In the genomic region with DNA sequence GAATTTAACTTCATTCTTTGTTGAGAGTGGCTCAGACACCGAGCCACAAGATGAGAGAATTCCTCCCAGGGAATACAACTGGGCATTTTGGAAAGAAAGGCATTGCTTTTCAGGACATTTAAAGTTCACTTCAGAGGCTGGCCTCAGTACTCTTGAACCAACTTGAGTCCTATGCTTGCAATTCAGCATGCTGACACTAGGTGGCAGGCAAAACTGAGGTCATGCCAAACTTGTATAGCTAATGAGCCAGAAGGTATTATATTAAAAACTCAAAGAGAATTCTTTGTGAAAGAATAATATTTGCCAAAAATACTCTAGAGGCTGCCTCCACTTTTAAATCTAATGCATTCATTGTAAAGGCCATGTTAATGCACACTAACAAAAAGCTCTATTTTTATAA, we compare ENCODE assay signal across 8 cellular contexts.
DNase-seq lines count a peak whose midpoint lies in the region; ATAC-seq and TF ChIP-seq lines count a peak whose summit lies in the region.

No MANE protein-coding gene starts in this region.

- H3K79me2 ChIP-seq in PC-9 (ENCODE audit: low read depth) (no peaks in the 10 kb centered on the region), fibroblast of lung (ENCODE audit: control insufficient read depth, insufficient read depth, low read length) (no peaks in the 10 kb centered on the region)

- H3K9me2 ChIP-seq in PC-9 (ENCODE audit: insufficient read depth) = no peaks in the 10 kb centered on the region

- CTCF ChIA-PET in PC-9 (lab: Charles Lee) = no interaction called here

- H3K9me3 ChIP-seq in PC-9 (ENCODE audit: insufficient read depth, low read depth) = peaks cover 8% of the 10 kb centered on the region; the same call in 1 of the 2 replicates
- H3K9me3 ChIP-seq in fibroblast of lung (ENCODE audit: control insufficient read depth, insufficient read depth, low read depth, low read length) = no peaks in the 10 kb centered on the region
- H3K9me3 ChIP-seq in thoracic aorta = no peaks in the 10 kb centered on the region

- no peaks in the 10 kb centered on the region for H3K27me3 ChIP-seq in PC-9 (ENCODE audit: insufficient read depth, low read depth)
- H3K27me3 ChIP-seq in fibroblast of lung (ENCODE audit: control insufficient read depth, insufficient read depth, low read length) = no peaks in the 10 kb centered on the region
- no peaks in the 10 kb centered on the region for H3K27me3 ChIP-seq in thoracic aorta (replicated peaks; ENCODE audit: insufficient read depth)

- intact Hi-C loops in PC-9 (cut with micrococcal nuclease; ENCODE audit: unreplicated experiment) = no loop called here

- H3K4me2 ChIP-seq in PC-9 (no peak overlapping the region), fibroblast of lung (ENCODE audit: extremely low read depth, insufficient read depth, low read length) (no peak overlapping the region)

- H3K27me3 Mint-ChIP-seq in activated T-cell treated with anti-CD3 and anti-CD28 coated beads, Interleukin-2, amount 50 U/mL, for 24 hours = peaks cover 6% of the 10 kb centered on the region

- no peaks in the 10 kb centered on the region for H3F3A ChIP-seq in PC-9 (ENCODE audit: insufficient read depth, low read depth)

- TF ChIP-seq CTCF in PC-9 (conservative IDR thresholded peaks at IDR 0.05) = peak; percentile 77
- TF ChIP-seq CTCF in fibroblast of lung (conservative IDR thresholded peaks at IDR 0.05 in 1 of 2, IDR thresholded peaks at IDR 0.05 in 1 of 2; ENCODE audit: low read depth in 1 of 2, low read length in 2 of 2) = peak; percentile 56 to 68
- TF ChIP-seq CTCF in thoracic aorta (IDR thresholded peaks at IDR 0.05) = peak; percentile 38

- H3K4me1 Mint-ChIP-seq in activated T-cell treated with anti-CD3 and anti-CD28 coated beads, Interleukin-2, amount 50 U/mL, for 24 hours (ENCODE audit: low read depth) = no peaks in the 10 kb centered on the region

- H3K4me3 Mint-ChIP-seq in activated T-cell treated with anti-CD3 and anti-CD28 coated beads, Interleukin-2, amount 50 U/mL, for 24 hours = no peak overlapping the region

- DNase-seq in activated T-cell treated with anti-CD3 and anti-CD28 coated beads, Interleukin-2, amount 50 U/mL, for 24 hours = peak; percentile 34
- no peak for DNase-seq in activated T-cell treated with anti-CD3 and anti-CD28 coated beads, Interleukin-2, amount 50 U/mL, for 1 hour
- no peak for DNase-seq in PC-9
- peak in 1 of 2 donors; percentile 20 for DNase-seq in fibroblast of lung (ENCODE audit: low read depth in 2 of 2)
- no peak for DNase-seq in thoracic aorta (ENCODE audit: low spot score)
- no peak for DNase-seq in NCI-H446 treated with DMSO at 0.1 percent for 48 hours (lab: John Stamatoyannopoulos, UW)

- H3K27ac ChIP-seq in PC-9 (no peak overlapping the region), fibroblast of lung (ENCODE audit: insufficient read depth, low read length) (no peak overlapping the region), thoracic aorta (no peak overlapping the region)

- H3K9me3 Mint-ChIP-seq in activated T-cell treated with anti-CD3 and anti-CD28 coated beads, Interleukin-2, amount 50 U/mL, for 24 hours = peaks cover 7% of the 10 kb centered on the region

- no peaks in the 10 kb centered on the region for H3K36me3 Mint-ChIP-seq in activated T-cell treated with anti-CD3 and anti-CD28 coated beads, Interleukin-2, amount 50 U/mL, for 24 hours (ENCODE audit: low read depth)

- H4K20me1 ChIP-seq in PC-9 (ENCODE audit: insufficient read depth) = no peaks in the 10 kb centered on the region
- H4K20me1 ChIP-seq in fibroblast of lung (ENCODE audit: control insufficient read depth, extremely low read depth, insufficient read depth, low read length) = no peaks in the 10 kb centered on the region

- H3K4me1 ChIP-seq in PC-9 (replicated peaks; ENCODE audit: insufficient read depth) (no peaks in the 10 kb centered on the region), fibroblast of lung (ENCODE audit: control insufficient read depth, extremely low read depth, insufficient read depth, low read length) (no peaks in the 10 kb centered on the region), thoracic aorta (ENCODE audit: control insufficient read depth in 1 of 2, low read depth in 2 of 2) (peaks cover 5 to 7% of the 10 kb centered on the region in 2 donors)

- no peak overlapping the region for H2AFZ ChIP-seq in PC-9
- H2AFZ ChIP-seq in fibroblast of lung (ENCODE audit: low read length) = no peak overlapping the region

- H3K9ac ChIP-seq in fibroblast of lung (ENCODE audit: insufficient read depth, low read length) = no peak overlapping the region

- H3K36me3 ChIP-seq in PC-9 (ENCODE audit: low read depth) = no peaks in the 10 kb centered on the region
- no peaks in the 10 kb centered on the region for H3K36me3 ChIP-seq in fibroblast of lung (ENCODE audit: control insufficient read depth, insufficient read depth, low read length)
- H3K36me3 ChIP-seq in thoracic aorta = no peaks in the 10 kb centered on the region

- H3K27ac Mint-ChIP-seq in activated T-cell treated with anti-CD3 and anti-CD28 coated beads, Interleukin-2, amount 50 U/mL, for 24 hours = no peak overlapping the region

- POLR2A ChIA-PET in PC-9 (lab: Charles Lee; ENCODE audit: unreplicated experiment) = no interaction called here

- BruUV-seq in PC-9 (replicated peaks; lab: Mats Ljungman, UMichigan) = no TSS peak

- no peak for ATAC-seq in thoracic aorta (ENCODE audit: insufficient number of reproducible peaks, low FRiP score, low read depth)
- no peak for ATAC-seq in GM21737 (IDR thresholded peaks at IDR 0.05; ENCODE audit: unreplicated experiment)
- no peak for ATAC-seq in GM18511 (IDR thresholded peaks at IDR 0.05; ENCODE audit: unreplicated experiment)

- no peak overlapping the region for H3K4me3 ChIP-seq in PC-9
- no peak overlapping the region for H3K4me3 ChIP-seq in fibroblast of lung (replicated peaks in 1 of 4; ENCODE audit: control extremely low read depth in 1 of 4, insufficient read depth in 1 of 4, low read depth in 3 of 4, low read length in 4 of 4)
- no peak overlapping the region for H3K4me3 ChIP-seq in thoracic aorta
